ENCODE assay signal across 9 cellular contexts in genomic region chr21:45994738-45995685, GRCh38. TPM values are rescaled to one million over a fixed set of nuclear protein-coding genes. Genes with fewer than 3 reads are reported as not detected.
DNase-seq lines count a peak whose midpoint lies in the region; ATAC-seq, FAIRE-seq and TF ChIP-seq lines count a peak whose summit lies in the region.
"Had no signal": no experiment of that assay in that cellular context is flagged by ENCODE, and none has a peak within 500 bp of the region (broad histone marks: within the 10 kb centered on the region; RNA-seq: fewer than 3 reads in every experiment).

No MANE protein-coding gene starts in this region.

- H3K27ac ChIP-seq in Panc1 (ENCODE audit: low read length) (no peak overlapping the region), heart right ventricle (peak overlapping the region in 4 of 10 donors; percentile 5 to 74 (median 33)), rectal smooth muscle tissue (ENCODE audit: low read depth, low read length) (peak overlapping the region; percentile 72)

- intact Hi-C loops in Panc1 (cut with micrococcal nuclease; ENCODE audit: unreplicated experiment) (no loop called here), heart right ventricle (cut with DNase I) (loop anchor here in 1 of 10 donors (10.0 kb wide), 1 partner anchor 120 kb away; no protein-coding TSS in a partner anchor)

- peaks cover 10% of the 10 kb centered on the region for H3K4me1 ChIP-seq in Panc1 (ENCODE audit: control insufficient read depth, insufficient read depth, low read length)
- H3K4me1 ChIP-seq in heart right ventricle: peaks cover 0 to 25% (median 4%) of the 10 kb centered on the region in 9 donors
- peaks cover 11% of the 10 kb centered on the region for H3K4me1 ChIP-seq in rectal smooth muscle tissue (ENCODE audit: control insufficient read depth, insufficient read depth, low read length)

- BruUV-seq in Panc1 (replicated peaks; lab: Mats Ljungman, UMichigan): no TSS peak

- TF ChIP-seq CTCF in Panc1 (IDR thresholded peaks at IDR 0.05): no peak
- TF ChIP-seq CTCF in heart right ventricle (IDR thresholded peaks at IDR 0.05): no peak
- TF ChIP-seq CTCF in GM10248 (IDR thresholded peaks at IDR 0.05; ENCODE audit: control extremely low read depth, extremely low read depth, low read depth, missing control alignments): no peak

- CTCF ChIA-PET in Panc1 (lab: Charles Lee) (no interaction called here), GM10248 (lab: Yijun Ruan, JAX) (no interaction called here)

- peak; percentile 34; the same call in 1 of the 2 replicates for ATAC-seq in Panc1
- ATAC-seq in heart right ventricle: no peak
- no peak for ATAC-seq in GM18867 (IDR thresholded peaks at IDR 0.05; ENCODE audit: unreplicated experiment)
- no peak for ATAC-seq in GM18505 (IDR thresholded peaks at IDR 0.05; ENCODE audit: unreplicated experiment)

- no peak overlapping the region for H3K9ac ChIP-seq in rectal smooth muscle tissue (ENCODE audit: low read length)

- TF ChIP-seq POLR2A in GM12892 (IDR thresholded peaks at IDR 0.05; ENCODE audit: low read depth, low read length) (no peak), GM18505 (IDR thresholded peaks at IDR 0.05; ENCODE audit: borderline replicate concordance, extremely low read depth, insufficient read depth, insufficient read length) (no peak)

- H3K27me3 ChIP-seq in Panc1 (ENCODE audit: control insufficient read depth, insufficient read depth, low read length) (no peaks in the 10 kb centered on the region), heart right ventricle (no peaks in the 10 kb centered on the region), rectal smooth muscle tissue (ENCODE audit: control insufficient read depth, insufficient read depth, low read length) (no peaks in the 10 kb centered on the region)
- H3K27me3 ChIP-seq: suprapubic skin had no signal

- POLR2A ChIA-PET in Panc1 (lab: Charles Lee) (no interaction called here), GM10248 (lab: Yijun Ruan, JAX) (no interaction called here)

- in situ Hi-C loops in Panc1 (cut with HindIII; ENCODE audit: low pct_unique_long_range_greater_than_20kb, low sequenced_read_pairs): no loop called here

- no peak overlapping the region for H3K4me3 ChIP-seq in Panc1 (ENCODE audit: low read depth in 2 of 2, low read length in 2 of 2)
- H3K4me3 ChIP-seq in heart right ventricle: no peak overlapping the region
- H3K4me3 ChIP-seq in rectal smooth muscle tissue (ENCODE audit: low read length): no peak overlapping the region
- H3K4me3 ChIP-seq: suprapubic skin had no signal

- no peak for FAIRE-seq in GM12892 (lab: Jason Lieb, UNC)

- peak; percentile 23 for DNase-seq in GM12892 (ENCODE audit: insufficient read length)
- DNase-seq in Panc1 (ENCODE audit: low read depth, low spot score): no peak
- DNase-seq in heart right ventricle: peak; percentile 3 to 13
- DNase-seq in GM10248 (ENCODE audit: extremely low spot score): no peak
- no peak for DNase-seq in activated CD4-positive, CD25-positive, alpha-beta regulatory T cell (lab: John Stamatoyannopoulos, UW)

- no peaks in the 10 kb centered on the region for H3K9me3 ChIP-seq in Panc1 (ENCODE audit: control insufficient read depth, insufficient read depth, low read depth, low read length)
- no peaks in the 10 kb centered on the region for H3K9me3 ChIP-seq in heart right ventricle
- H3K9me3 ChIP-seq: suprapubic skin had no signal

- H3K36me3 ChIP-seq in Panc1 (ENCODE audit: control insufficient read depth, insufficient read depth, low read length) (no peaks in the 10 kb centered on the region), heart right ventricle (peaks cover 0 to 94% (median 39%) of the 10 kb centered on the region in 9 donors), rectal smooth muscle tissue (ENCODE audit: control insufficient read depth, insufficient read depth, low read length) (peaks cover 14% of the 10 kb centered on the region)

- 87% methylated on average over 34 of the region's 34 CpGs for WGBS in heart right ventricle, 2 donors

RNA-seq across cellular contexts. Expression of gene COL6A1, which starts 13.4 kb away (rescaled TPM):
- polyA plus RNA-seq in GM12892 (2012; ENCODE audit: missing spikeins): not detected
- total RNA-seq in Panc1 (2021; ENCODE audit: unreplicated experiment): 34.2 TPM
- polyA plus RNA-seq in Panc1 (2012; ENCODE audit: insufficient read length): 36.0 TPM
- total RNA-seq in heart right ventricle: 100 to 1,000 TPM in 5 of 10 donors, 10 to 100 TPM in 5; 71.9 to 260 (median 100) TPM
- 100 to 1,000 TPM; 209 to 388 TPM for polyA plus RNA-seq in heart right ventricle

Comparison
In these comparisons a context has a peak if more than half of its experiments do, and no peak if none do; other contexts are left out.
1. DNase-seq: peak in GM12892 (single experiment) and heart right ventricle (2 of 2); none in Panc1 (single experiment), GM10248 (single experiment) and activated CD4-positive, CD25-positive, alpha-beta regulatory T cell (0 of 4).